ENCODE assay signal across 22 cellular contexts in the genomic region with DNA sequence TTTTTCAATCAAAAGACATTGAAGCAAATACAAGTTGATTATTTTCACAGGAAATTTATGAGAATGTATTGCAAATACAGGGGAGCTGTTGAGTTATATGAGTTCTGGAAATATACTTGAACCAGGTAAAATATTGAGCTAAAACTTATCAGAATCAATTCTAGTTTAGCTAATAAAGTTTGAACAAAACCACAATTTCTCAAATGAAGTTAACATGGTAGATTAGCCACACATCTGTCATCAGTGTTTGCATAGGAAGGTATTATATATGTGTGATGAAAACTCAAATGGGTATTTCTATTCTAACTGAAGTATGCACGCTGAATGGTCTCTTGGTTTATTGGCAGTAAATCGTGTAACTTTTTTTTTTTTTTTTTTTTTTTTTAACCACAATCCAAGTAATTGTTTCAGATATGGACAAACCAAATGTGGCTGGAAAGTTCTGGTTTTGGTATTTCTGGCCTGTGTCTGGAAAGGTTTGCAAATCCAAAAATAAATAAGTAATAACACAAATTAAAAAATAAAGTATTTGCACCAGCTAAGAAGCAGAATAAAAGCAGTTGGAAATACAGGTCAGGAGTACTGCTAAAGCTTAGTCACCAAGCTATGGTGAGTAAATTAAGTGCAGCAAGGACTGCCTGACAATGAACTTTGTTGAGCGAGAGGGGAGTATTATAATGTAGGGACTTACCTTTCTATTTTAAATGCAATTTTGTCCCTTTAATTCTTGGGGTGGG.
"Had no signal": no experiment of that assay in that cellular context is flagged by ENCODE, and none has a peak within 500 bp of the region (broad histone marks: within the 10 kb centered on the region; RNA-seq: fewer than 3 reads in every experiment).

No MANE protein-coding gene starts in this region.

- H3K4me1 Mint-ChIP-seq: T-helper 17 cell had no signal

- H3K4me1 ChIP-seq: SJCRH30 had no signal

- H3K4me3 Mint-ChIP-seq: T-helper 17 cell had no signal

- H3K27ac Mint-ChIP-seq: T-helper 17 cell had no signal

- FAIRE-seq: HepG2 had no signal

- H3K4me3 ChIP-seq: MG63, SJCRH30 had no signal

- ATAC-seq: HepG2, Panc1, PC-3, Right ventricle myocardium inferior, SK-N-SH treated with all-trans-retinoic acid at 6 μM for 48 hours, T-helper 17 cell had no signal

- H3K9me3 ChIP-seq: MG63, SJCRH30 had no signal

- H3K27me3 Mint-ChIP-seq: T-helper 17 cell had no signal

- DNase-seq: IMR-90, MG63, NCI-H1092 treated with DMSO at 0.1 percent for 48 hours, NCI-H1417 treated with DMSO at 0.1 percent for 48 hours, NCI-H146, NCI-H1694 treated with DMSO at 0.1 percent for 48 hours, NCI-H1930, NCI-H2081, NCI-H2107, NCI-H2227 treated with DMSO at 0.1 percent for 48 hours, NCI-H524, NCI-H526 treated with DMSO at 0.1 percent for 48 hours, NCI-H748 treated with DMSO at 0.1 percent for 48 hours, PC-3, SHP77 treated with DMSO at 0.1 percent for 48 hours, SJCRH30, T-helper 1 cell, T-helper 17 cell had no signal

- H3K27ac ChIP-seq: SJCRH30 had no signal

- H3K36me3 ChIP-seq: MG63, SJCRH30 had no signal
